12 cellular contexts compared by ENCODE assay signal in genomic region chr12:122368361-122369073, GRCh38. TPM values are rescaled to one million over a fixed set of nuclear protein-coding genes. Genes with fewer than 3 reads are reported as not detected.
DNase-seq lines count a peak whose midpoint lies in the region; ATAC-seq and TF ChIP-seq lines count a peak whose summit lies in the region.
"Had no signal": no experiment of that assay in that cellular context is flagged by ENCODE, and none has a peak within 500 bp of the region (broad histone marks: within the 10 kb centered on the region; RNA-seq: fewer than 3 reads in every experiment).

No MANE protein-coding gene starts in this region.

- POLR2A ChIA-PET in SK-N-SH (lab: Yijun Ruan, JAX): no interaction called here

- H3K79me2 ChIP-seq in SK-N-SH (ENCODE audit: insufficient read depth): peaks cover 79% of the 10 kb centered on the region

- H3K9me2 ChIP-seq in SK-N-SH: no peaks in the 10 kb centered on the region

- H3K9me3 ChIP-seq in SK-N-SH (no peaks in the 10 kb centered on the region), transverse colon (no peaks in the 10 kb centered on the region)
- H3K9me3 ChIP-seq: BLaER1 had no signal

- H2AFZ ChIP-seq in SK-N-SH (ENCODE audit: low read depth): no peak overlapping the region

- no peaks in the 10 kb centered on the region for H4K20me1 ChIP-seq in SK-N-SH (ENCODE audit: insufficient read depth)

- H3K9ac ChIP-seq in SK-N-SH: no peak overlapping the region
- H3K9ac ChIP-seq: BLaER1 had no signal

- TF ChIP-seq CTCF in SK-N-SH (IDR thresholded peaks at IDR 0.05): no peak
- no peak for TF ChIP-seq CTCF in VCaP (conservative IDR thresholded peaks at IDR 0.05)
- no peak for TF ChIP-seq CTCF in transverse colon (IDR thresholded peaks at IDR 0.05)

- peak overlapping the region in 1 of 2 donors; percentile 53 for H3K27ac Mint-ChIP-seq in stimulated activated naive CD8-positive, alpha-beta T cell treated with anti-CD3 and anti-CD28 coated beads, Interleukin-15, amount 100 ng/mL, for 72 hours

- H3K4me1 ChIP-seq in SK-N-SH (ENCODE audit: control insufficient read depth in 1 of 2, insufficient read depth in 2 of 2, low read depth in 1 of 2, low read length in 1 of 2) (peaks cover 0 to 29% of the 10 kb centered on the region in 2 experiments; a peak in 1 of 4 replicates), transverse colon (peaks cover 15 to 51% (median 22%) of the 10 kb centered on the region in 4 donors)
- H3K4me1 ChIP-seq: BLaER1 had no signal

- TF ChIP-seq RAD21 in SK-N-SH (IDR thresholded peaks at IDR 0.05; ENCODE audit: low read length): no peak

- H3K27ac ChIP-seq in SK-N-SH (ENCODE audit: low read depth in 2 of 2, low read length in 1 of 2) (peak overlapping the region in 1 of 2 experiments; percentile 82; a peak in 2 of 4 replicates), VCaP (peak overlapping the region; percentile 1; the same call in 1 of the 2 replicates), transverse colon (peak overlapping the region; percentile 67 to 83 (median 75))
- H3K27ac ChIP-seq: BLaER1 had no signal

- 79% methylated on average over 10 of the region's 10 CpGs for WGBS in SK-N-SH (ENCODE audit: low lambda C conversion rate)
- WGBS in transverse colon (ENCODE audit: low coverage in 1 of 2), 2 donors: 40 to 42% methylated on average over 5 to 10 of the region's 10 CpGs

- H3K27me3 ChIP-seq in SK-N-SH (ENCODE audit: insufficient read depth) (no peaks in the 10 kb centered on the region), transverse colon (no peaks in the 10 kb centered on the region)
- H3K27me3 ChIP-seq: BLaER1 had no signal

- no peaks in the 10 kb centered on the region for H3K27me3 Mint-ChIP-seq in stimulated activated naive CD8-positive, alpha-beta T cell treated with anti-CD3 and anti-CD28 coated beads, Interleukin-15, amount 100 ng/mL, for 72 hours

- no peak overlapping the region for H3K4me3 Mint-ChIP-seq in stimulated activated naive CD8-positive, alpha-beta T cell treated with anti-CD3 and anti-CD28 coated beads, Interleukin-15, amount 100 ng/mL, for 72 hours

- no peaks in the 10 kb centered on the region for H3K9me3 Mint-ChIP-seq in stimulated activated naive CD8-positive, alpha-beta T cell treated with anti-CD3 and anti-CD28 coated beads, Interleukin-15, amount 100 ng/mL, for 72 hours

- CTCF ChIA-PET in SK-N-SH (lab: Yijun Ruan, JAX): interaction anchor here (0.6 to 3.4 kb wide), 2 partner anchors 13 to 507 kb away, joined by 3 to 13 read pairs; no protein-coding TSS in a partner anchor

- in situ Hi-C loops in transverse colon (cut with MboI; ENCODE audit: low pct_ligation_motif_present in 1 of 4, low pct_unique_long_range_greater_than_20kb in 1 of 4, low sequenced_read_pairs in 3 of 4): no loop called here

- peak; percentile 20; the same call in 2 of the 3 replicates for ATAC-seq in SK-N-SH treated with all-trans-retinoic acid at 6 μM for 48 hours
- ATAC-seq in left colon: peak; percentile 92
- no peak for ATAC-seq in stimulated activated naive CD8-positive, alpha-beta T cell treated with anti-CD3 and anti-CD28 coated beads, Interleukin-15, amount 100 ng/mL, for 72 hours

- no peak overlapping the region for H3K4me2 ChIP-seq in SK-N-SH
- H3K4me2 ChIP-seq: BLaER1 had no signal

- peaks cover 22% of the 10 kb centered on the region for H3K4me1 Mint-ChIP-seq in stimulated activated naive CD8-positive, alpha-beta T cell treated with anti-CD3 and anti-CD28 coated beads, Interleukin-15, amount 100 ng/mL, for 72 hours

- H3F3A ChIP-seq in SK-N-SH (replicated peaks; ENCODE audit: insufficient read depth): peaks cover 19% of the 10 kb centered on the region

- intact Hi-C loops in left colon (cut with DNase I, micrococcal nuclease) (no loop called here), transverse colon (cut with DNase I; ENCODE audit: low total_unique reads) (no loop called here)

- DNase-seq in SK-N-SH (no peak), left colon (peak in 1 of 2 donors; percentile 40), transverse colon (no peak), activated gamma-delta T cell treated with Interleukin-2 at 50 U/mL for 16 hours (no peak), dedifferentiated amniotic fluid mesenchymal stem cell (ENCODE audit: extremely low spot score) (no peak)
- no peak for DNase-seq in stimulated activated naive CD8-positive, alpha-beta T cell treated with anti-CD3 and anti-CD28 coated beads, Interleukin-15, amount 100 ng/mL, for 72 hours
- DNase-seq: activated gamma-delta T cell, left cardiac atrium, NCI-H446 had no signal

- TF ChIP-seq POLR2A in transverse colon (IDR thresholded peaks at IDR 0.05): no peak

- H3K36me3 ChIP-seq in SK-N-SH (replicated peaks in 1 of 2; ENCODE audit: control insufficient read depth in 1 of 2, insufficient read depth in 2 of 2, low read length in 1 of 2): peaks cover 0 to 3% of the 10 kb centered on the region in 2 experiments
- peaks cover 0 to 11% (median 2%) of the 10 kb centered on the region in 4 donors for H3K36me3 ChIP-seq in transverse colon

- TF ChIP-seq EP300 in SK-N-SH (IDR thresholded peaks at IDR 0.05; ENCODE audit: borderline replicate concordance in 1 of 2, low read depth in 1 of 2, low read length in 1 of 2): no peak
- TF ChIP-seq EP300 in transverse colon (IDR thresholded peaks at IDR 0.05; ENCODE audit: low read depth): no peak

- no peak overlapping the region for H3K4me3 ChIP-seq in SK-N-SH (ENCODE audit: low read depth in 2 of 2, low read length in 1 of 2)
- H3K4me3 ChIP-seq in transverse colon: no peak overlapping the region
- H3K4me3 ChIP-seq: BLaER1 had no signal

TF ChIP-seq in SK-N-SH treated with all-trans-retinoic acid at 6 μM for 48 hours, 23 proteins besides CTCF, POLR2A, EP300 and RAD21 (continues in another document):
- TF ChIP-seq ZFP3 (CRISPR knock-in tag; IDR thresholded peaks at IDR 0.05) (no peak), TCF4 (CRISPR knock-in tag; IDR thresholded peaks at IDR 0.05; ENCODE audit: borderline replicate concordance) (no peak), CSDC2 (CRISPR knock-in tag; IDR thresholded peaks at IDR 0.05) (no peak), TSHZ2 (CRISPR knock-in tag; IDR thresholded peaks at IDR 0.05) (no peak), TOX (CRISPR knock-in tag; IDR thresholded peaks at IDR 0.05; ENCODE audit: borderline replicate concordance) (no peak), GLIS3 (CRISPR knock-in tag; IDR thresholded peaks at IDR 0.05) (no peak), ESRRG (CRISPR knock-in tag; IDR thresholded peaks at IDR 0.05) (no peak)

TF ChIP-seq in SK-N-SH, 30 proteins besides CTCF, POLR2A, EP300 and RAD21:
- TF ChIP-seq CHD2 (IDR thresholded peaks at IDR 0.05; ENCODE audit: low read length, partially characterized antibody) (no peak), SIN3A (IDR thresholded peaks at IDR 0.05; ENCODE audit: borderline replicate concordance, low read depth, low read length) (no peak), GATA2 (CRISPR knock-in tag; IDR thresholded peaks at IDR 0.05) (no peak), MEF2A (IDR thresholded peaks at IDR 0.05; ENCODE audit: borderline replicate concordance, low read depth) (no peak), NFIC (IDR thresholded peaks at IDR 0.05; ENCODE audit: borderline replicate concordance) (no peak), FOXM1 (IDR thresholded peaks at IDR 0.05; ENCODE audit: low read depth) (no peak), FOSL2 (IDR thresholded peaks at IDR 0.05; ENCODE audit: borderline replicate concordance, low read depth) (no peak), USF1 (IDR thresholded peaks at IDR 0.05; ENCODE audit: borderline replicate concordance, low read depth) (no peak), TEAD4 (IDR thresholded peaks at IDR 0.05; ENCODE audit: borderline replicate concordance, insufficient read depth) (no peak), SMC3 (IDR thresholded peaks at IDR 0.05; ENCODE audit: low read depth, low read length) (no peak), JUND (IDR thresholded peaks at IDR 0.05) (no peak), FOXJ3 (CRISPR knock-in tag; IDR thresholded peaks at IDR 0.05) (no peak)

RNA-seq across cellular contexts. Expression of gene CLIP1, which starts 54.0 kb away (rescaled TPM):
- polyA plus RNA-seq in SK-N-SH (2012; rRNA removed): 33.9 and 48.9 TPM in 2 replicates
- 31.8 and 32.6 TPM in 2 replicates for polyA plus RNA-seq in SK-N-SH (2012; cell fraction: cytosol; rRNA removed)
- polyA plus RNA-seq in SK-N-SH (2012; cell fraction: nucleus; rRNA removed): 74.9 and 82.5 TPM in 2 replicates
- total RNA-seq in left colon (10 to 100 TPM; 53.8 to 57.5 TPM), transverse colon (100 to 1,000 TPM in 1 of 4 donors, 10 to 100 TPM in 3; 49.2 to 111 (median 88.6) TPM)
